8 cellular contexts compared by ENCODE assay signal in genomic region chr5:171388816-171389168, GRCh38. TPM values are rescaled to one million over a fixed set of nuclear protein-coding genes. Genes with fewer than 3 reads are reported as not detected.
DNase-seq lines count a peak whose midpoint lies in the region; ATAC-seq and TF ChIP-seq lines count a peak whose summit lies in the region.

No MANE protein-coding gene starts in this region.

- no peak for ATAC-seq in heart right ventricle
- no peak for ATAC-seq in Right ventricle myocardium inferior
- ATAC-seq in lower lobe of right lung, result no peak
- no peak for ATAC-seq in thoracic aorta (ENCODE audit: insufficient number of reproducible peaks, low FRiP score, low read depth)
- ATAC-seq in HG03571 (IDR thresholded peaks at IDR 0.05; ENCODE audit: unreplicated experiment), result no peak

- 5 to 6% methylated on average over 14 of the region's 14 CpGs for WGBS in heart right ventricle, 2 donors

- H3K36me3 Mint-ChIP-seq in activated naive CD8-positive, alpha-beta T cell, result peaks cover 39% of the 10 kb centered on the region

- no peaks in the 10 kb centered on the region for H3K9me3 Mint-ChIP-seq in activated naive CD8-positive, alpha-beta T cell (ENCODE audit: low read depth)

- H3K4me1 ChIP-seq in heart right ventricle (peaks cover 0 to 50% (median 38%) of the 10 kb centered on the region in 9 donors), lower lobe of right lung (peaks cover 38% of the 10 kb centered on the region), thoracic aorta (ENCODE audit: control insufficient read depth in 1 of 2, low read depth in 2 of 2) (peaks cover 25% of the 10 kb centered on the region in 2 donors)

- H3K27me3 Mint-ChIP-seq in activated naive CD8-positive, alpha-beta T cell, result no peaks in the 10 kb centered on the region

- H3K9me3 ChIP-seq in heart right ventricle (no peaks in the 10 kb centered on the region), lower lobe of right lung (no peaks in the 10 kb centered on the region), thoracic aorta (no peaks in the 10 kb centered on the region)

- intact Hi-C loops in heart right ventricle (cut with DNase I), result no loop called here
- intact Hi-C loops in Right ventricle myocardium inferior (cut with DNase I), result no loop called here
- intact Hi-C loops in lower lobe of right lung (cut with DNase I), result no loop called here

- TF ChIP-seq CTCF in heart right ventricle (IDR thresholded peaks at IDR 0.05), result no peak
- TF ChIP-seq CTCF in lower lobe of right lung (IDR thresholded peaks at IDR 0.05), result no peak
- TF ChIP-seq CTCF in thoracic aorta (IDR thresholded peaks at IDR 0.05), result no peak

- H3K27ac Mint-ChIP-seq in activated naive CD8-positive, alpha-beta T cell, result peak overlapping the region; percentile 100

- H3K4me3 Mint-ChIP-seq in activated naive CD8-positive, alpha-beta T cell, result peak overlapping the region; percentile 97

- peaks cover 49% of the 10 kb centered on the region for H3K4me1 Mint-ChIP-seq in activated naive CD8-positive, alpha-beta T cell (ENCODE audit: low read depth)

- H3K4me3 ChIP-seq in heart right ventricle (peak overlapping the region; percentile 61 to 97 (median 86)), lower lobe of right lung (peak overlapping the region; percentile 95), thoracic aorta (peak overlapping the region; percentile 86)

- no peaks in the 10 kb centered on the region for H3K27me3 ChIP-seq in heart right ventricle
- no peaks in the 10 kb centered on the region for H3K27me3 ChIP-seq in lower lobe of right lung (ENCODE audit: low read depth)
- H3K27me3 ChIP-seq in thoracic aorta (replicated peaks; ENCODE audit: insufficient read depth), result no peaks in the 10 kb centered on the region

- H3K27ac ChIP-seq in heart right ventricle (peak overlapping the region in 6 of 10 donors; percentile 89 to 95 (median 92)), lower lobe of right lung (no peak overlapping the region), thoracic aorta (peak overlapping the region in 1 of 2 donors; percentile 80)

- DNase-seq in heart right ventricle (no peak), Right ventricle myocardium inferior (ENCODE audit: missing footprints) (no peak), lower lobe of right lung (peak; percentile 14), thoracic aorta (ENCODE audit: low spot score) (no peak), amniotic stem cell (lab: John Stamatoyannopoulos, UW) (no peak), NCI-H146 treated with DMSO at 0.1 percent for 48 hours (lab: John Stamatoyannopoulos, UW; ENCODE audit: unreplicated experiment) (no peak)

- peaks cover 0 to 38% (median 11%) of the 10 kb centered on the region in 9 donors for H3K36me3 ChIP-seq in heart right ventricle
- H3K36me3 ChIP-seq in lower lobe of right lung, result peaks cover 37% of the 10 kb centered on the region
- H3K36me3 ChIP-seq in thoracic aorta, result peaks cover 17% of the 10 kb centered on the region

RNA-seq across cellular contexts. Expression of gene NPM1, which starts 1.1 kb away (rescaled TPM):
- total RNA-seq in heart right ventricle (100 to 1,000 TPM; 364 to 529 (median 465) TPM), Right ventricle myocardium inferior (365 TPM), lower lobe of right lung (684 TPM), thoracic aorta (1,000 to 10,000 TPM in 1 of 2 donors, 100 to 1,000 TPM in 1; 453 to 1,895 TPM)
- 1,000 to 10,000 TPM in 1 of 2 donors, 100 to 1,000 TPM in 1; 248 to 1,064 TPM for polyA plus RNA-seq in heart right ventricle

RNA-seq across cellular contexts. Expression of gene FGF18, which starts 30.7 kb away (rescaled TPM):
- 10 to 100 TPM in 8 of 10 donors, 1 to 10 TPM in 2; 2.5 to 39.2 (median 19.2) TPM for total RNA-seq in heart right ventricle
- 1 to 10 TPM; 1.7 to 4.1 TPM for polyA plus RNA-seq in heart right ventricle
- total RNA-seq in Right ventricle myocardium inferior, result 10.1 TPM
- total RNA-seq in lower lobe of right lung, result 2.0 TPM
- total RNA-seq in thoracic aorta, result 1 to 10 TPM in 1 of 2 donors, under 1 TPM in 1; 0.81 to 1.6 TPM
